9 cellular contexts compared by ENCODE assay signal in the genomic region with DNA sequence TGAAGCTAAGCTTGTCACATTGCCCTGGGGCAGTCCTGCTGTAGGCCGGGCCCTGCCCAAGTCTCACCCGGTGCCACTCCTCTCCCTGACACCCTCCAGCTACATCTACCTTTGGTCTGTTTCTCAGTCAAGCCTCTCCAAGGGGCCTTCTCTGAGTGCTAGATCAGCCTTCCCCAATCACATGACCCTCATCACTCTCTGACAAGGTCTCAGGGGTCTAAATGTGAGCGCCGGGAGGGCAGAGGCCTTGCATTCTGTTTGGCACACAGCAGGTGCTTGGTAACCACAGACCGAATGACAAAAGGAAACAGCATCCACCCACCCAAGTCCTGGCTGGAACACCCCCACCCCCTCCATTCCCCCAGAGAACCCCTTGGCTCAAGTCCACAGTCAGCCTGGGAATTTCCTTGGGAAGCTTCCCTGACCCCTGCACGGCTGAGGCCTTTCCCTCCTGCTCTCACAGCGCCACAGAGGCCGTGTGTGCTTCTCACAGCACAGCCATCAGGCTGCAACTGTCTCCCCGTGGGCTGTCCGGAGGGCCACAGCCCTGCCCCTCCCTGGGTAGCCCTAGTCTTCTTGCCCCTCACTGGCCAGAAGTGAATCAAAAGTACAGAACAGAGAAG. TPM values are rescaled to one million over a fixed set of nuclear protein-coding genes. Genes with fewer than 3 reads are reported as not detected.
DNase-seq lines count a peak whose midpoint lies in the region; ATAC-seq, FAIRE-seq and TF ChIP-seq lines count a peak whose summit lies in the region.
"Had no signal": no experiment of that assay in that cellular context is flagged by ENCODE, and none has a peak within 500 bp of the region (broad histone marks: within the 10 kb centered on the region; RNA-seq: fewer than 3 reads in every experiment).

No MANE protein-coding gene starts in this region.

- no peaks in the 10 kb centered on the region for H3K9me3 Mint-ChIP-seq in activated naive CD4-positive, alpha-beta T cell treated with anti-CD3 and anti-CD28 coated beads, Interleukin-2, amount 10 ng/mL, durations not matched to agents 7 days and 5 days
- H3K9me3 Mint-ChIP-seq in natural killer cell treated with Interleukin-12 subunit alpha and Interleukin-12 subunit beta and Interleukin-15 and Interleukin-18, amount 100 ng/mL, for 72 hours, result no peaks in the 10 kb centered on the region

- no peaks in the 10 kb centered on the region for H3K4me1 ChIP-seq in endothelial cell of umbilical vein (ENCODE audit: control insufficient read depth, extremely low read depth, insufficient read depth, low read length)

- no peaks in the 10 kb centered on the region for H3K9me1 ChIP-seq in endothelial cell of umbilical vein (replicated peaks; ENCODE audit: control insufficient read depth, extremely low read depth, insufficient read depth, low read length)

- no peak overlapping the region for H3K4me2 ChIP-seq in endothelial cell of umbilical vein (ENCODE audit: insufficient read depth, low read length)

- H3K27ac Mint-ChIP-seq in activated naive CD4-positive, alpha-beta T cell treated with anti-CD3 and anti-CD28 coated beads, Interleukin-2, amount 10 ng/mL, durations not matched to agents 7 days and 5 days, result peak overlapping the region; percentile 81
- peak overlapping the region; percentile 47 to 89 for H3K27ac Mint-ChIP-seq in natural killer cell treated with Interleukin-12 subunit alpha and Interleukin-12 subunit beta and Interleukin-15 and Interleukin-18, amount 100 ng/mL, for 72 hours

- no peak overlapping the region for H3K27ac ChIP-seq in endothelial cell of umbilical vein (ENCODE audit: insufficient read depth, low read depth, low read length)

- no peak overlapping the region for H2AFZ ChIP-seq in endothelial cell of umbilical vein (ENCODE audit: low read depth, low read length)

- no peaks in the 10 kb centered on the region for H4K20me1 ChIP-seq in endothelial cell of umbilical vein (replicated peaks; ENCODE audit: control insufficient read depth, extremely low read depth, insufficient read depth, low read length)

- POLR2A ChIA-PET in endothelial cell of umbilical vein (lab: Charles Lee), result interaction anchor here (0.6 kb wide), 1 partner anchor 878 kb away, joined by 3 read pairs; no protein-coding TSS in a partner anchor

- in situ Hi-C loops in G401 (cut with HindIII; ENCODE audit: low sequenced_read_pairs), result loop anchor here (5.0 kb wide), 1 partner anchor 78 kb away; no protein-coding TSS in a partner anchor

- CTCF ChIA-PET in activated naive CD4-positive, alpha-beta T cell treated with anti-CD3 and anti-CD28 coated beads, Interleukin-2, amount 10 ng/mL, durations not matched to agents 7 days and 5 days (lab: Charles Lee), result interaction anchor here (0.7 kb wide), 1 partner anchor 17 kb away, joined by 3 read pairs; no protein-coding TSS in a partner anchor
- CTCF ChIA-PET in endothelial cell of umbilical vein (lab: Charles Lee), result interaction anchor here (0.7 to 2.4 kb wide), 4 partner anchors 14 to 118 kb away, joined by 3 to 12 read pairs (median 4); no protein-coding TSS in a partner anchor

- H3K9ac ChIP-seq in endothelial cell of umbilical vein (replicated peaks; ENCODE audit: extremely low read depth, insufficient read depth, low read length), result no peak overlapping the region

- TF ChIP-seq CTCF in endothelial cell of umbilical vein (IDR thresholded peaks at IDR 0.05; ENCODE audit: extremely low read depth in 1 of 2, insufficient read depth in 1 of 2, low read depth in 1 of 2, low read length in 2 of 2), result no peak

- H3K9me3 ChIP-seq in endothelial cell of umbilical vein (replicated peaks; ENCODE audit: control insufficient read depth, insufficient read depth, low read length), result no peaks in the 10 kb centered on the region

- no peak overlapping the region for H3K4me3 Mint-ChIP-seq in activated naive CD4-positive, alpha-beta T cell treated with anti-CD3 and anti-CD28 coated beads, Interleukin-2, amount 10 ng/mL, durations not matched to agents 7 days and 5 days
- H3K4me3 Mint-ChIP-seq in natural killer cell treated with Interleukin-12 subunit alpha and Interleukin-12 subunit beta and Interleukin-15 and Interleukin-18, amount 100 ng/mL, for 72 hours, result no peak overlapping the region

- H3K4me1 Mint-ChIP-seq in activated naive CD4-positive, alpha-beta T cell treated with anti-CD3 and anti-CD28 coated beads, Interleukin-2, amount 10 ng/mL, durations not matched to agents 7 days and 5 days, result peaks cover 65% of the 10 kb centered on the region
- H3K4me1 Mint-ChIP-seq in natural killer cell treated with Interleukin-12 subunit alpha and Interleukin-12 subunit beta and Interleukin-15 and Interleukin-18, amount 100 ng/mL, for 72 hours (ENCODE audit: low read depth in 2 of 2), result peaks cover 16 to 33% of the 10 kb centered on the region in 2 donors

- H3K79me2 ChIP-seq in endothelial cell of umbilical vein (ENCODE audit: control insufficient read depth, insufficient read depth, low read length), result peaks cover 27% of the 10 kb centered on the region

- no peaks in the 10 kb centered on the region for H3K27me3 Mint-ChIP-seq in activated naive CD4-positive, alpha-beta T cell treated with anti-CD3 and anti-CD28 coated beads, Interleukin-2, amount 10 ng/mL, durations not matched to agents 7 days and 5 days
- H3K27me3 Mint-ChIP-seq in natural killer cell treated with Interleukin-12 subunit alpha and Interleukin-12 subunit beta and Interleukin-15 and Interleukin-18, amount 100 ng/mL, for 72 hours, result no peaks in the 10 kb centered on the region

- no peak for ATAC-seq in natural killer cell treated with Interleukin-12 subunit alpha and Interleukin-12 subunit beta and Interleukin-15 and Interleukin-18, amount 100 ng/mL, for 72 hours

- intact Hi-C loops in endothelial cell of umbilical vein (cut with micrococcal nuclease), result no loop called here

- H3K27me3 ChIP-seq in endothelial cell of umbilical vein (ENCODE audit: control insufficient read depth in 2 of 2, insufficient read depth in 2 of 2, low read length in 2 of 2), result no peaks in the 10 kb centered on the region

- no TSS peak for BruUV-seq in endothelial cell of umbilical vein (replicated peaks; lab: Mats Ljungman, UMichigan)

- no peak overlapping the region for H3K4me3 ChIP-seq in endothelial cell of umbilical vein (replicated peaks in 1 of 3; ENCODE audit: insufficient read depth in 1 of 3, low read depth in 1 of 3, low read length in 3 of 3)

- H3K36me3 Mint-ChIP-seq in activated naive CD4-positive, alpha-beta T cell treated with anti-CD3 and anti-CD28 coated beads, Interleukin-2, amount 10 ng/mL, durations not matched to agents 7 days and 5 days, result peaks cover 47% of the 10 kb centered on the region
- no peaks in the 10 kb centered on the region for H3K36me3 Mint-ChIP-seq in natural killer cell treated with Interleukin-12 subunit alpha and Interleukin-12 subunit beta and Interleukin-15 and Interleukin-18, amount 100 ng/mL, for 72 hours

- FAIRE-seq in endothelial cell of umbilical vein (lab: Jason Lieb, UNC), result no peak

- peaks cover 10 to 43% of the 10 kb centered on the region in 2 experiments for H3K36me3 ChIP-seq in endothelial cell of umbilical vein (ENCODE audit: control insufficient read depth in 2 of 2, extremely low read depth in 1 of 2, insufficient read depth in 2 of 2, low read length in 2 of 2)

- no peak for DNase-seq in activated naive CD4-positive, alpha-beta T cell treated with anti-CD3 and anti-CD28 coated beads, Interleukin-2, amount 10 ng/mL, durations not matched to agents 7 days and 5 days
- DNase-seq in activated naive CD4-positive, alpha-beta T cell treated with Interleukin-2 at 50 U/mL for 16 hours, result no peak
- peak; percentile 67 for DNase-seq in endothelial cell of umbilical vein (ENCODE audit: low read depth, low spot score)
- peak; percentile 59 for DNase-seq in natural killer cell treated with Interleukin-12 subunit alpha and Interleukin-12 subunit beta and Interleukin-15 and Interleukin-18, amount 100 ng/mL, for 72 hours (ENCODE audit: low spot score)
- no peak for DNase-seq in NCI-H1105 (lab: John Stamatoyannopoulos, UW)
- DNase-seq in COR-L47 (lab: John Stamatoyannopoulos, UW), result no peak
- no peak for DNase-seq in NCI-H187 (lab: John Stamatoyannopoulos, UW)
- DNase-seq in G401 (ENCODE audit: low spot score), result no peak
- DNase-seq: NCI-H446 treated with DMSO at 0.1 percent for 48 hours had no signal

- TF ChIP-seq POLR2A in endothelial cell of umbilical vein (IDR thresholded peaks at IDR 0.05; ENCODE audit: low read depth, low read length), result no peak

- dilution Hi-C loops in endothelial cell of umbilical vein (cut with MboI; ENCODE audit: extremely low pct_ligation_motif_present, low sequenced_read_pairs), result no loop called here

TF ChIP-seq in endothelial cell of umbilical vein, 7 proteins besides CTCF, POLR2A, EP300 and RAD21 (continues in another document):
- no peak for TF ChIP-seq FOS (IDR thresholded peaks at IDR 0.05; ENCODE audit: borderline replicate concordance, insufficient read depth, low read length)

RNA-seq across cellular contexts. Expression of a gene that starts 32.9 kb away (rescaled TPM):
- total RNA-seq in endothelial cell of umbilical vein, result 127 and 135 TPM in 2 replicates
- polyA plus RNA-seq in endothelial cell of umbilical vein, result 167 and 174 TPM in 2 replicates
- polyA plus RNA-seq in endothelial cell of umbilical vein (2011; cell fraction: cytosol; rRNA removed), result 167 and 187 TPM in 2 replicates
- 71.4 and 78.6 TPM in 2 replicates for polyA plus RNA-seq in endothelial cell of umbilical vein (2011; cell fraction: nucleus; rRNA removed)
- 153 and 185 TPM in 2 replicates for polyA plus RNA-seq in endothelial cell of umbilical vein (2012)
- polyA minus RNA-seq in endothelial cell of umbilical vein, result 66.6 and 89.4 TPM in 2 replicates
- polyA minus RNA-seq in endothelial cell of umbilical vein (2011; cell fraction: cytosol; rRNA and poly(A)+ RNA removed), result 6.9 TPM
- polyA minus RNA-seq in endothelial cell of umbilical vein (2011; cell fraction: nucleus; rRNA and poly(A)+ RNA removed), result 29.8 and 37.1 TPM in 2 replicates
- total RNA-seq in natural killer cell treated with Interleukin-12 subunit alpha and Interleukin-12 subunit beta and Interleukin-15 and Interleukin-18, amount 100 ng/mL, for 72 hours, result 1 to 10 TPM; 2.4 to 3.4 TPM
- total RNA-seq in G401 (2014; rRNA removed; shearing (Covaris generic)), result 37.1 and 69.0 TPM in 2 replicates

RNA-seq across cellular contexts. Expression of a gene that starts 36.2 kb away (rescaled TPM):
- total RNA-seq in endothelial cell of umbilical vein, result 26.3 and 33.2 TPM in 2 replicates
- polyA plus RNA-seq in endothelial cell of umbilical vein, result 29.8 and 33.1 TPM in 2 replicates
- 25.8 and 29.4 TPM in 2 replicates for polyA plus RNA-seq in endothelial cell of umbilical vein (2011; cell fraction: cytosol; rRNA removed)
- polyA plus RNA-seq in endothelial cell of umbilical vein (2011; cell fraction: nucleus; rRNA removed), result 49.2 and 50.3 TPM in 2 replicates
- polyA plus RNA-seq in endothelial cell of umbilical vein (2012), result 23.0 and 30.6 TPM in 2 replicates
- polyA minus RNA-seq in endothelial cell of umbilical vein, result 23.0 and 24.0 TPM in 2 replicates
- 9.2 TPM for polyA minus RNA-seq in endothelial cell of umbilical vein (2011; cell fraction: cytosol; rRNA and poly(A)+ RNA removed)
- 9.7 and 13.6 TPM in 2 replicates for polyA minus RNA-seq in endothelial cell of umbilical vein (2011; cell fraction: nucleus; rRNA and poly(A)+ RNA removed)
- total RNA-seq in natural killer cell treated with Interleukin-12 subunit alpha and Interleukin-12 subunit beta and Interleukin-15 and Interleukin-18, amount 100 ng/mL, for 72 hours, result 10 to 100 TPM; 31.9 to 42.7 TPM
- total RNA-seq in G401 (2014; rRNA removed; shearing (Covaris generic)), result 30.6 and 47.6 TPM in 2 replicates

Comparison
In these comparisons a context has a peak if more than half of its experiments do, and no peak if none do; other contexts are left out.
1. DNase-seq: peak in endothelial cell of umbilical vein (single experiment) and natural killer cell treated with Interleukin-12 subunit alpha and Interleukin-12 subunit beta and Interleukin-15 and Interleukin-18, amount 100 ng/mL, for 72 hours (single experiment); none in activated naive CD4-positive, alpha-beta T cell treated with anti-CD3 and anti-CD28 coated beads, Interleukin-2, amount 10 ng/mL, durations not matched to agents 7 days and 5 days (single experiment), activated naive CD4-positive, alpha-beta T cell treated with Interleukin-2 at 50 U/mL for 16 hours (single experiment), NCI-H1105 (single experiment), COR-L47 (single experiment), NCI-H187 (0 of 2) and G401 (single experiment).